Comparison of ENCODE assay signal across 15 cellular contexts in the genomic region with DNA sequence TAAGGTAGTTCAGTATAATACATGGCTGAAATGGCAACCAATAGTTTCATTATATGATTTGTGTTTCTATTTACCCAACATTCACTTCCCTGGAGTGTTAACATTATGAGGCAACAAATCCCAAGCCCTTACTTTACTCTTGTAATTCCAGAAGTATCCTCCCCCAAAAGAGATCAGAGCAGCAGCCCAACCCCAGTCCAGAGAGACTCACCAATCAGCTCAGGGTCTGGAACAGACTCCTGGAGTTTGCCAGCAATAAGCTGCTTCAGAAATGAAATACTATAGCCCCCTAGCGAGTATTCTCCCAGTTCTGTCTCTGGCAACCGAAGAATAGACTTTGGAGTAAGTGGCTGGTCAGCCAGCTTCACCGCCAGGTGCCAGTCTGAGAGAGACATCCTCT.
"Had no signal": no experiment of that assay in that cellular context is flagged by ENCODE, and none has a peak within 500 bp of the region (broad histone marks: within the 10 kb centered on the region; RNA-seq: fewer than 3 reads in every experiment).

No MANE protein-coding gene starts in this region.

- H3K27me3 Mint-ChIP-seq: activated naive CD4-positive, alpha-beta T cell treated with anti-CD3 and anti-CD28 coated beads, Interleukin-2, amount 10 ng/mL, durations not matched to agents 7 days and 5 days had no signal

- H3K9me3 ChIP-seq: breast epithelium, left ventricle myocardium inferior, right atrium auricular region, uterus had no signal

- H3K27me3 ChIP-seq: breast epithelium, heart left ventricle, right atrium auricular region, uterus had no signal

- DNase-seq: activated CD4-positive, alpha-beta T cell treated with anti-CD3 and anti-CD28 coated beads for 48 hours; activated CD8-positive, alpha-beta memory T cell treated with anti-CD3 and anti-CD28 coated beads for 24 hours; activated naive CD4-positive, alpha-beta T cell treated with anti-CD3 and anti-CD28 coated beads, Interleukin-2, amount 10 ng/mL, durations not matched to agents 7 days and 5 days; activated T-cell treated with anti-CD3 and anti-CD28 coated beads for 4 hours; amygdala; foreskin melanocyte; heart left ventricle; left ventricle myocardium inferior; mesenchymal stem cell; small intestine; T-helper 9 cell; uterus had no signal

- H3K36me3 ChIP-seq: uterus had no signal

- H3K27ac ChIP-seq: breast epithelium, heart left ventricle, left ventricle myocardium inferior, right atrium auricular region, uterus had no signal

- H3K4me3 ChIP-seq: breast epithelium, heart left ventricle, left ventricle myocardium inferior, right atrium auricular region, uterus had no signal

- H3K27ac Mint-ChIP-seq: activated naive CD4-positive, alpha-beta T cell treated with anti-CD3 and anti-CD28 coated beads, Interleukin-2, amount 10 ng/mL, durations not matched to agents 7 days and 5 days; activated T-helper 2 cell treated with anti-CD3 and anti-CD28 coated beads, Interferon-gamma antibody, Interleukin-2, Interleukin-4, amounts not matched to agents 10 μg/mL and 5 μg/mL and 100 μg/mL, durations not matched to agents 14 hours and 24 hours and 36 hours had no signal
